1 cellular context compared by ENCODE assay signal in the genomic region with DNA sequence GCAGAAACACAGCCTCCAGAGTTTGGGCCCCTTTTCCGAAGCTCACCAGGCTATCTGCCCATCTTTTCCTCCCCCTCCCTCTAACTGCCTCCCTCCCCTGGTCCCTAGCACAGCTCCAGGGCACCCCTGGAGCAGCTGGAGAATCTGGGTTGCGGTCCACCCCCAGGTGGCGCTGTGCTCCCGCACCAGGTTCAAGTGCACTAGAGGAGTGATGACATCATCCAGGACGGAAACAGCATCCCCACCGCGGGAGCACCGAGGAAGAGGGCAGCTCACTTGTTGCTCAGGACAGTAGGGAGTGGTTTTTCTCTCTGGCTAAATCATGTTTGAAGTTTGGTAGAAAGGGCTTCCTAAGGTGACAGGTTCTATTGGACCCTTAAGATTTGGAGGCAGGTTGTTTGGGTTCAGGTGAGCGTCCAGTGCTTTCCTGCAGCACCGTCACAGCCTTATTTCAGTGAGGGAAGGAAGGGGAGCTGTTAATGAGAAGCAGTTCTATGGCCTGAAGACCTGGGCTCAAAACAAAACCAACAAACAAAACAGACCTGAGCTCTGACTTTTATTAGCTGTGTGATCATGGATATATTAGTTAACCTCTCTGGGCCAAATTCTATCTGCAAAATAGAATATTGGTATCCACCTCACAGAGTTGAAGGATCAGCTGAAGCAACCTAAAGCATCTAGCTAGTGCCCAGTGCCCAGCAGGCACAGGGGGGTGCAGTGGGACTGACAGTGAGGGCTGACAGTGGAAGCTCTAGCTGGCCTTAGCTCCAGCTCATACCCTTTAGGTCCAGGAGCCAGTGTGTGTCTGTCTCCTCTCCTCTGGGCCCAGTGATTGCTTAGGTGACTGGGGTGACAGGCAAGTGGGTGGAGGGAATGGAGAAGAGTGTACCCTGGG.
TF ChIP-seq lines count a peak whose summit lies in the region.

No MANE protein-coding gene starts in this region.

TF ChIP-seq in A549, 52 proteins besides CTCF, POLR2A, EP300 and RAD21 (continued from another document):
- TF ChIP-seq, protein P1, sequence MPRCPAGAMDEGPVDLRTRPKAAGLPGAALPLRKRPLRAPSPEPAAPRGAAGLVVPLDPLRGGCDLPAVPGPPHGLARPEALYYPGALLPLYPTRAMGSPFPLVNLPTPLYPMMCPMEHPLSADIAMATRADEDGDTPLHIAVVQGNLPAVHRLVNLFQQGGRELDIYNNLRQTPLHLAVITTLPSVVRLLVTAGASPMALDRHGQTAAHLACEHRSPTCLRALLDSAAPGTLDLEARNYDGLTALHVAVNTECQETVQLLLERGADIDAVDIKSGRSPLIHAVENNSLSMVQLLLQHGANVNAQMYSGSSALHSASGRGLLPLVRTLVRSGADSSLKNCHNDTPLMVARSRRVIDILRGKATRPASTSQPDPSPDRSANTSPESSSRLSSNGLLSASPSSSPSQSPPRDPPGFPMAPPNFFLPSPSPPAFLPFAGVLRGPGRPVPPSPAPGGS (IDR thresholded peaks at IDR 0.05): no peak
